ENCODE assay signal across 8 cellular contexts in genomic region chrX:136028383-136028984, GRCh38. TPM values are rescaled to one million over a fixed set of nuclear protein-coding genes. Genes with fewer than 3 reads are reported as not detected.
DNase-seq lines count a peak whose midpoint lies in the region; ATAC-seq, FAIRE-seq and TF ChIP-seq lines count a peak whose summit lies in the region.

No MANE protein-coding gene starts in this region.

- TF ChIP-seq POLR2A in prostate gland (IDR thresholded peaks at IDR 0.05) = no peak

- H3K4me1 ChIP-seq in BE2C = no peaks in the 10 kb centered on the region
- no peaks in the 10 kb centered on the region for H3K4me1 ChIP-seq in prostate gland (replicated peaks)

- H3K4me3 ChIP-seq in BE2C (ENCODE audit: low read depth, low read length) (no peak overlapping the region), prostate gland (no peak overlapping the region)

- H3K27me3 ChIP-seq in BE2C = no peaks in the 10 kb centered on the region
- H3K27me3 ChIP-seq in prostate gland (replicated peaks; ENCODE audit: insufficient read depth) = no peaks in the 10 kb centered on the region

- peak; percentile 78 for FAIRE-seq in GM18507 (lab: Jason Lieb, UNC)

- ATAC-seq in HG02759 (IDR thresholded peaks at IDR 0.05; ENCODE audit: unreplicated experiment) = no peak

- DNase-seq in BE2C (no peak), GM18507 (ENCODE audit: extremely low spot score, insufficient read length, low read depth) (no peak), M059J (ENCODE audit: low read depth) (peak; percentile 78), SW480 (ENCODE audit: low spot score) (peak; percentile 54), foreskin melanocyte (peak; percentile 33), prostate gland (ENCODE audit: low spot score) (peak; percentile 4), NCI-H187 (lab: John Stamatoyannopoulos, UW) (no peak)

- no peak overlapping the region for H3K27ac ChIP-seq in prostate gland

- H3K9me3 ChIP-seq in BE2C (no peaks in the 10 kb centered on the region), prostate gland (no peaks in the 10 kb centered on the region)

- intact Hi-C loops in prostate gland (cut with DNase I) = loop anchor here (5.0 kb wide), 2 partner anchors 139 to 239 kb away; no protein-coding TSS in a partner anchor

- TF ChIP-seq CTCF in BE2C (IDR thresholded peaks at IDR 0.05; ENCODE audit: low read depth, low read length) (peak; percentile 57), prostate gland (IDR thresholded peaks at IDR 0.05) (peak in 3 of 4 experiments; percentile 50 to 68 (median 62))

- H3K36me3 ChIP-seq in BE2C (no peaks in the 10 kb centered on the region), prostate gland (no peaks in the 10 kb centered on the region)

RNA-seq across cellular contexts. Expression of gene SLC9A6, which starts 43.2 kb away (rescaled TPM):
- polyA plus RNA-seq in BE2C (2012; ENCODE audit: insufficient read depth, insufficient read length, low read depth) = 8.6 TPM
- 39.8 and 48.9 TPM in 2 replicates for total RNA-seq in M059J (2014; rRNA removed; shearing (Covaris generic))
- 10 to 100 TPM in 1 of 2 donors, 1 to 10 TPM in 1; 7.4 to 14.5 TPM for total RNA-seq in prostate gland

RNA-seq across cellular contexts. Expression of gene MMGT1, which starts 54.7 kb away (rescaled TPM):
- polyA plus RNA-seq in BE2C (2012; ENCODE audit: insufficient read depth, insufficient read length, low read depth) = 18.8 TPM
- total RNA-seq in M059J (2014; rRNA removed; shearing (Covaris generic)) = 43.4 and 62.9 TPM in 2 replicates
- 10 to 100 TPM; 13.7 to 18.3 TPM for total RNA-seq in prostate gland

Comparison
In these comparisons a context has a peak if more than half of its experiments do, and no peak if none do; other contexts are left out.
1. DNase-seq: peak in M059J (single experiment), SW480 (single experiment), foreskin melanocyte (single experiment) and prostate gland (single experiment); none in BE2C (single experiment), GM18507 (single experiment) and NCI-H187 (0 of 2).